Comparison of ENCODE assay signal across 2 cellular contexts in the genomic region with DNA sequence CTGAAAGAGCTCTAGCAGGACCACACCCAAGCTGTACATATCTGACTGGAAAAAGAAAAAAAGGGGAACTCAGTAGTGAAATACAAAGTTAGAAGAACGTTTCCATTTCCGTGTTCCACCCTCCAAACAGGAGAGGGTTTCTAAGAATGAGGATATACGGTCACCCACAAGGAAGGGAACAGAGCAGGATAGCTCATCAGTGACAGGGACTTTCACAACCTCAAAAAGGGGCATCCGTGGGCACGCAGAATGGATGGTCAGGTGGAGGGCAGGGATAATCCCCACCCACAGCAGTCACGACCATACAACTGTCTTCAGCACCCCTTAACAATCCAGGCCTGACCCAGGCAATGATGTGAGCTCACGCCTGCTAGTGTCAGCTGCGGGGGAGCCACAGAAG.
TF ChIP-seq lines count a peak whose summit lies in the region.

No MANE protein-coding gene starts in this region.

TF ChIP-seq in liver, 16 proteins besides CTCF, POLR2A, EP300 and RAD21:
- TF ChIP-seq YY1 (IDR thresholded peaks at IDR 0.05) (no peak), JUND (IDR thresholded peaks at IDR 0.05) (no peak), RXRA (IDR thresholded peaks at IDR 0.05) (no peak), HNF4A (conservative IDR thresholded peaks at IDR 0.05) (no peak), NR2F2 (IDR thresholded peaks at IDR 0.05) (no peak), TAF1 (conservative IDR thresholded peaks at IDR 0.05) (no peak), EGR1 (IDR thresholded peaks at IDR 0.05; ENCODE audit: low read depth in 2 of 2) (no peak)
- TF ChIP-seq, protein P1, sequence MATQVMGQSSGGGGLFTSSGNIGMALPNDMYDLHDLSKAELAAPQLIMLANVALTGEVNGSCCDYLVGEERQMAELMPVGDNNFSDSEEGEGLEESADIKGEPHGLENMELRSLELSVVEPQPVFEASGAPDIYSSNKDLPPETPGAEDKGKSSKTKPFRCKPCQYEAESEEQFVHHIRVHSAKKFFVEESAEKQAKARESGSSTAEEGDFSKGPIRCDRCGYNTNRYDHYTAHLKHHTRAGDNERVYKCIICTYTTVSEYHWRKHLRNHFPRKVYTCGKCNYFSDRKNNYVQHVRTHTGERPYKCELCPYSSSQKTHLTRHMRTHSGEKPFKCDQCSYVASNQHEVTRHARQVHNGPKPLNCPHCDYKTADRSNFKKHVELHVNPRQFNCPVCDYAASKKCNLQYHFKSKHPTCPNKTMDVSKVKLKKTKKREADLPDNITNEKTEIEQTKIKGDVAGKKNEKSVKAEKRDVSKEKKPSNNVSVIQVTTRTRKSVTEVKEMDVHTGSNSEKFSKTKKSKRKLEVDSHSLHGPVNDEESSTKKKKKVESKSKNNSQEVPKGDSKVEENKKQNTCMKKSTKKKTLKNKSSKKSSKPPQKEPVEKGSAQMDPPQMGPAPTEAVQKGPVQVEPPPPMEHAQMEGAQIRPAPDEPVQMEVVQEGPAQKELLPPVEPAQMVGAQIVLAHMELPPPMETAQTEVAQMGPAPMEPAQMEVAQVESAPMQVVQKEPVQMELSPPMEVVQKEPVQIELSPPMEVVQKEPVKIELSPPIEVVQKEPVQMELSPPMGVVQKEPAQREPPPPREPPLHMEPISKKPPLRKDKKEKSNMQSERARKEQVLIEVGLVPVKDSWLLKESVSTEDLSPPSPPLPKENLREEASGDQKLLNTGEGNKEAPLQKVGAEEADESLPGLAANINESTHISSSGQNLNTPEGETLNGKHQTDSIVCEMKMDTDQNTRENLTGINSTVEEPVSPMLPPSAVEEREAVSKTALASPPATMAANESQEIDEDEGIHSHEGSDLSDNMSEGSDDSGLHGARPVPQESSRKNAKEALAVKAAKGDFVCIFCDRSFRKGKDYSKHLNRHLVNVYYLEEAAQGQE (IDR thresholded peaks at IDR 0.05): no peak
- TF ChIP-seq, protein P2, sequence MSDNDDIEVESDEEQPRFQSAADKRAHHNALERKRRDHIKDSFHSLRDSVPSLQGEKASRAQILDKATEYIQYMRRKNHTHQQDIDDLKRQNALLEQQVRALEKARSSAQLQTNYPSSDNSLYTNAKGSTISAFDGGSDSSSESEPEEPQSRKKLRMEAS (IDR thresholded peaks at IDR 0.05): no peak
- TF ChIP-seq, protein P3, sequence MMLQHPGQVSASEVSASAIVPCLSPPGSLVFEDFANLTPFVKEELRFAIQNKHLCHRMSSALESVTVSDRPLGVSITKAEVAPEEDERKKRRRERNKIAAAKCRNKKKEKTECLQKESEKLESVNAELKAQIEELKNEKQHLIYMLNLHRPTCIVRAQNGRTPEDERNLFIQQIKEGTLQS (IDR thresholded peaks at IDR 0.05): no peak

TF ChIP-seq in HepG2, 621 proteins besides CTCF, POLR2A, EP300 and RAD21:
- TF ChIP-seq HDAC2 (CRISPR knock-in tag; IDR thresholded peaks at IDR 0.05): no peak
- no peak for TF ChIP-seq SMC3 (IDR thresholded peaks at IDR 0.05; ENCODE audit: low read length)
- TF ChIP-seq ZNF136 (CRISPR knock-in tag; IDR thresholded peaks at IDR 0.05; ENCODE audit: low read depth): no peak
- no peak for TF ChIP-seq PHF8 (CRISPR knock-in tag; IDR thresholded peaks at IDR 0.05)
- TF ChIP-seq DNMT1 (CRISPR knock-in tag; IDR thresholded peaks at IDR 0.05): no peak
- no peak for TF ChIP-seq ZNF530 (CRISPR knock-in tag; IDR thresholded peaks at IDR 0.05; ENCODE audit: low read depth)
- no peak for TF ChIP-seq TCF7 (IDR thresholded peaks at IDR 0.05; ENCODE audit: low read depth)
- TF ChIP-seq ZNF563 (CRISPR knock-in tag; IDR thresholded peaks at IDR 0.05): no peak
- TF ChIP-seq, protein P4, sequence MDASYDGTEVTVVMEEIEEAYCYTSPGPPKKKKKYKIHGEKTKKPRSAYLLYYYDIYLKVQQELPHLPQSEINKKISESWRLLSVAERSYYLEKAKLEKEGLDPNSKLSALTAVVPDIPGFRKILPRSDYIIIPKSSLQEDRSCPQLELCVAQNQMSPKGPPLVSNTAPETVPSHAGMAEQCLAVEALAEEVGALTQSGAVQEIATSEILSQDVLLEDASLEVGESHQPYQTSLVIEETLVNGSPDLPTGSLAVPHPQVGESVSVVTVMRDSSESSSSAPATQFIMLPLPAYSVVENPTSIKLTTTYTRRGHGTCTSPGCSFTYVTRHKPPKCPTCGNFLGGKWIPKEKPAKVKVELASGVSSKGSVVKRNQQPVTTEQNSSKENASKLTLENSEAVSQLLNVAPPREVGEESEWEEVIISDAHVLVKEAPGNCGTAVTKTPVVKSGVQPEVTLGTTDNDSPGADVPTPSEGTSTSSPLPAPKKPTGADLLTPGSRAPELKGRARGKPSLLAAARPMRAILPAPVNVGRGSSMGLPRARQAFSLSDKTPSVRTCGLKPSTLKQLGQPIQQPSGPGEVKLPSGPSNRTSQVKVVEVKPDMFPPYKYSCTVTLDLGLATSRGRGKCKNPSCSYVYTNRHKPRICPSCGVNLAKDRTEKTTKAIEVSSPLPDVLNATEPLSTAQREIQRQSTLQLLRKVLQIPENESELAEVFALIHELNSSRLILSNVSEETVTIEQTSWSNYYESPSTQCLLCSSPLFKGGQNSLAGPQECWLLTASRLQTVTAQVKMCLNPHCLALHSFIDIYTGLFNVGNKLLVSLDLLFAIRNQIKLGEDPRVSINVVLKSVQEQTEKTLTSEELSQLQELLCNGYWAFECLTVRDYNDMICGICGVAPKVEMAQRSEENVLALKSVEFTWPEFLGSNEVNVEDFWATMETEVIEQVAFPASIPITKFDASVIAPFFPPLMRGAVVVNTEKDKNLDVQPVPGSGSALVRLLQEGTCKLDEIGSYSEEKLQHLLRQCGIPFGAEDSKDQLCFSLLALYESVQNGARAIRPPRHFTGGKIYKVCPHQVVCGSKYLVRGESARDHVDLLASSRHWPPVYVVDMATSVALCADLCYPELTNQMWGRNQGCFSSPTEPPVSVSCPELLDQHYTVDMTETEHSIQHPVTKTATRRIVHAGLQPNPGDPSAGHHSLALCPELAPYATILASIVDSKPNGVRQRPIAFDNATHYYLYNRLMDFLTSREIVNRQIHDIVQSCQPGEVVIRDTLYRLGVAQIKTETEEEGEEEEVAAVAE (CRISPR knock-in tag; IDR thresholded peaks at IDR 0.05; ENCODE audit: borderline replicate concordance): no peak
- TF ChIP-seq ZNF775 (CRISPR knock-in tag; IDR thresholded peaks at IDR 0.05; ENCODE audit: borderline replicate concordance): no peak
TF ChIP-seq in HepG2: peak in this region for 0.
